ENCODE assay signal across 8 cellular contexts in genomic region chr6:235763-236360, GRCh38. TPM values are rescaled to one million over a fixed set of nuclear protein-coding genes. Genes with fewer than 3 reads are reported as not detected.
DNase-seq lines count a peak whose midpoint lies in the region; ATAC-seq and TF ChIP-seq lines count a peak whose summit lies in the region.

No MANE protein-coding gene starts in this region.

- H3K27me3 ChIP-seq in osteoblast (ENCODE audit: insufficient read depth, low read length) (no peaks in the 10 kb centered on the region), vagina (no peaks in the 10 kb centered on the region)

- peak overlapping the region; percentile 39 to 81 (median 67) for H3K4me3 Mint-ChIP-seq in T-cell
- peak overlapping the region; percentile 51 to 68 for H3K4me3 Mint-ChIP-seq in effector memory CD8-positive, alpha-beta T cell

- peaks cover 26 to 31% (median 27%) of the 10 kb centered on the region in 3 donors for H3K4me1 Mint-ChIP-seq in T-cell
- peaks cover 9 to 20% of the 10 kb centered on the region in 2 donors for H3K4me1 Mint-ChIP-seq in effector memory CD8-positive, alpha-beta T cell (ENCODE audit: low read depth in 2 of 2)

- H3K9me3 ChIP-seq in osteoblast (ENCODE audit: low read depth, low read length): no peaks in the 10 kb centered on the region
- no peaks in the 10 kb centered on the region for H3K9me3 ChIP-seq in vagina

- H3K36me3 Mint-ChIP-seq in T-cell: no peaks in the 10 kb centered on the region
- H3K36me3 Mint-ChIP-seq in effector memory CD8-positive, alpha-beta T cell (ENCODE audit: insufficient read depth): peaks cover 3% of the 10 kb centered on the region

- TF ChIP-seq POLR2A in vagina (IDR thresholded peaks at IDR 0.05): no peak

- H3K79me2 ChIP-seq in osteoblast (ENCODE audit: insufficient read depth, low read length): no peaks in the 10 kb centered on the region

- H3K36me3 ChIP-seq in osteoblast (ENCODE audit: insufficient read depth, low read length): no peaks in the 10 kb centered on the region
- no peaks in the 10 kb centered on the region for H3K36me3 ChIP-seq in vagina

- intact Hi-C loops in vagina (cut with DNase I): no loop called here

- no peaks in the 10 kb centered on the region for H3K27me3 Mint-ChIP-seq in T-cell
- no peaks in the 10 kb centered on the region for H3K27me3 Mint-ChIP-seq in effector memory CD8-positive, alpha-beta T cell

- ATAC-seq in HG02884 (IDR thresholded peaks at IDR 0.05; ENCODE audit: unreplicated experiment) (peak; percentile 67), T-cell (replicated peaks in 1 of 4) (peak; percentile 81 to 95 (median 88))
- peak; percentile 89 for ATAC-seq in effector memory CD8-positive, alpha-beta T cell (replicated peaks)

- POLR2A ChIA-PET in T-cell (lab: Charles Lee): no interaction called here

- peak overlapping the region; percentile 96 for H2AFZ ChIP-seq in osteoblast (ENCODE audit: low read length)

- H3K27ac ChIP-seq in osteoblast (ENCODE audit: low read depth, low read length): peak overlapping the region; percentile 64
- H3K27ac ChIP-seq in vagina: peak overlapping the region; percentile 67
- no peak overlapping the region for H3K27ac ChIP-seq in coronary artery

- H3K4me1 ChIP-seq in osteoblast (ENCODE audit: insufficient read depth, low read length): peaks cover 8% of the 10 kb centered on the region
- H3K4me1 ChIP-seq in vagina: no peaks in the 10 kb centered on the region

- no peaks in the 10 kb centered on the region for H4K20me1 ChIP-seq in osteoblast (ENCODE audit: insufficient read depth, low read length)

- DNase-seq in GDM1 (lab: John Stamatoyannopoulos, UW) (peak; percentile 40), T-cell (peak in 18 of 34 experiments; percentile 10 to 46 (median 26)), osteoblast (ENCODE audit: insufficient read length, low spot score, missing footprints) (peak; percentile 36), vagina (ENCODE audit: extremely low spot score in 2 of 2) (peak in 1 of 2 donors; percentile 37), dermis blood vessel endothelial cell (no peak), coronary artery (ENCODE audit: low spot score) (no peak)
- DNase-seq in effector memory CD8-positive, alpha-beta T cell: peak; percentile 12 to 51 (median 17)

- H3K4me2 ChIP-seq in osteoblast (ENCODE audit: insufficient read depth, low read length): peak overlapping the region; percentile 88

- H3K9me3 Mint-ChIP-seq in T-cell: no peaks in the 10 kb centered on the region
- H3K9me3 Mint-ChIP-seq in effector memory CD8-positive, alpha-beta T cell: no peaks in the 10 kb centered on the region

- TF ChIP-seq CTCF in osteoblast (IDR thresholded peaks at IDR 0.05; ENCODE audit: extremely low read depth, low read depth, low read length): no peak
- TF ChIP-seq CTCF in vagina (IDR thresholded peaks at IDR 0.05): no peak
- TF ChIP-seq CTCF in coronary artery (IDR thresholded peaks at IDR 0.05): no peak

- H3K4me3 ChIP-seq in osteoblast (ENCODE audit: insufficient read depth, low read length) (peak overlapping the region; percentile 75), vagina (peak overlapping the region; percentile 22 to 32), coronary artery (no peak overlapping the region)

- CTCF ChIA-PET in T-cell (lab: Charles Lee): no interaction called here

- peak overlapping the region; percentile 84 to 87 for H3K27ac Mint-ChIP-seq in T-cell
- peak overlapping the region; percentile 78 to 91 for H3K27ac Mint-ChIP-seq in effector memory CD8-positive, alpha-beta T cell

RNA-seq across cellular contexts. Expression of gene DUSP22, which starts 56.4 kb away (rescaled TPM):
- 10 to 100 TPM; 32.0 to 52.4 (median 42.1) TPM for total RNA-seq in T-cell
- total RNA-seq in osteoblast: 18.1 and 25.6 TPM in 2 replicates
- total RNA-seq in vagina: 57.5 TPM
- total RNA-seq in dermis blood vessel endothelial cell: 40.8 and 44.3 TPM in 2 replicates

Comparison
In these comparisons a context has a peak if more than half of its experiments do, and no peak if none do; other contexts are left out.
1. DNase-seq: peak in GDM1 (single experiment), T-cell (18 of 34), effector memory CD8-positive, alpha-beta T cell (3 of 3) and osteoblast (single experiment); none in dermis blood vessel endothelial cell (single experiment) and coronary artery (single experiment).
2. H3K27ac ChIP-seq: peak in osteoblast (single experiment) and vagina (single experiment); none in coronary artery (0 of 2).
3. Peak in every context shown above with its lines, with median percentiles within 50 percentile points of each other: ATAC-seq.